8 cellular contexts compared by ENCODE assay signal in the genomic region with DNA sequence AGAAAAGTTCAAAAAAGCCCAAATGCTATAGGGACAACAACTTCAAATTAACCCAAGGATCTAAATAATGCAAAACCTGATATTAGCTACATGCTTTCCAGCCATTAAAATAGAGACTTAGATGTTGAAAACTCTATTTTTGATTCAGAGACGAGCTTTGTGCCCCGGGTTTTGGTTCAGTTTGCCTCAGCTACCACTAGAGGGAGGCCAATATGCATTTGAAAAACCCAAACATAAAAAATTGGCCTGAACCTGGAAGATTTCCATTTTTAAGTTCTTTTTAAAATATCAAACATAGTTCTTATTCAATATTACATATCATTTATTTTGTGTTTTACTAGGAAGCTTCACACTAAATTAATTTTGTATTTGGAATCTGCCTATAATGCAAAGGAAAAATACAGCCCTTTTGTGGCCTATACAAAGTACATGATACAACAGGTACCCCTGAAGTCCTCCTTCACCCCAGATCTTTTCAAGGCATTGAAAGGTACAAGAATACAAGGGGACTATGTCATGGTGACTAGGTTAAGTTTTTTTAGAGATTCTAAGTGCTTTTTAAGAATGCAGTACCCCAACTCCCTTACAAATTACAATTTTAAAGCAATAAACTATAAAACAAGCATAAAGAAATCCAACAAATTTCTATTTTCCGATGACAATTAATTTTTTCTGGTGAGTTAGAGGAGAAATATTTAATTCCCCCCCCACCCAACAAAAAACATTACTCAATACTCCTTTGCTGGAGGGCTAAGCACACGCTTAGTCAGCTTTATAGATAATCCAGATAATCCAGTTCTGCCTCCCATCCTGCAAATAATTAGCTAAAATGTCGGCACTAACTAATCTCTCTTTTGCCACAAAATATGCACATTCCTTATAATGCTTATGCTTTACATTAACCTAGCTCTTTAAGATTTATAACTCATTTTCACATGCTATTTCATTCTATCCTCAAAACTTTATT.
DNase-seq lines count a peak whose midpoint lies in the region; ATAC-seq and TF ChIP-seq lines count a peak whose summit lies in the region.

No MANE protein-coding gene starts in this region.

- ATAC-seq in HG03108 (IDR thresholded peaks at IDR 0.05; ENCODE audit: unreplicated experiment) (no peak), GM19324 (IDR thresholded peaks at IDR 0.05; ENCODE audit: low FRiP score, unreplicated experiment) (no peak)

- no peak overlapping the region for H3K4me3 ChIP-seq in LNCaP clone FGC (ENCODE audit: low read depth, low read length)
- no peak overlapping the region for H3K4me3 ChIP-seq in fibroblast of mammary gland (ENCODE audit: control insufficient read depth, low read depth, low read length)

- peak; percentile 29 for DNase-seq in stimulated activated CD4-positive, alpha-beta T cell treated with anti-CD3 and anti-CD28 coated beads, Interleukin-15, amount 100 ng/mL, for 24 hours
- no peak for DNase-seq in stimulated activated CD4-positive, alpha-beta T cell treated with anti-CD3 and anti-CD28 coated beads, Interleukin-4, amount 100 ng/mL, for 1 hour
- DNase-seq in LNCaP clone FGC (ENCODE audit: low read depth) (no peak), fibroblast of mammary gland (ENCODE audit: low read depth) (peak; percentile 57), posterior cingulate gyrus (peak in 6 of 10 donors; percentile 23 to 72 (median 38))

- peak overlapping the region; percentile 67 for H3K27ac ChIP-seq in VCaP

- intact Hi-C loops in posterior cingulate gyrus (cut with DNase I) = loop anchor here (1.0 to 5.0 kb wide), 2 partner anchors 399 to 596 kb away; no protein-coding TSS in a partner anchor

- TF ChIP-seq CTCF in LNCaP clone FGC (IDR thresholded peaks at IDR 0.05; ENCODE audit: control insufficient read depth, extremely low read depth, insufficient read depth) = peak; percentile 66
- TF ChIP-seq CTCF in VCaP (conservative IDR thresholded peaks at IDR 0.05) = peak; percentile 93
- TF ChIP-seq CTCF in fibroblast of mammary gland (conservative IDR thresholded peaks at IDR 0.05; ENCODE audit: control insufficient read depth, insufficient read depth, low read depth, low read length) = peak; percentile 94

Comparison
In these comparisons a context has a peak if more than half of its experiments do, and no peak if none do; other contexts are left out.
1. DNase-seq: peak in stimulated activated CD4-positive, alpha-beta T cell treated with anti-CD3 and anti-CD28 coated beads, Interleukin-15, amount 100 ng/mL, for 24 hours (single experiment), fibroblast of mammary gland (single experiment) and posterior cingulate gyrus (6 of 10); none in stimulated activated CD4-positive, alpha-beta T cell treated with anti-CD3 and anti-CD28 coated beads, Interleukin-4, amount 100 ng/mL, for 1 hour (single experiment) and LNCaP clone FGC (single experiment).
2. Peak in every context shown above with its lines, with median percentiles within 50 percentile points of each other: CTCF ChIP-seq.